8 cellular contexts compared by ENCODE assay signal in genomic region chr6:3208096-3208774, GRCh38. TPM values are rescaled to one million over a fixed set of nuclear protein-coding genes. Genes with fewer than 3 reads are reported as not detected.
DNase-seq lines count a peak whose midpoint lies in the region; ATAC-seq, FAIRE-seq and TF ChIP-seq lines count a peak whose summit lies in the region.

No MANE protein-coding gene starts in this region.

- TF ChIP-seq CTCF in sigmoid colon (IDR thresholded peaks at IDR 0.05) = no peak

- H3K27ac ChIP-seq in GM23248 = peak overlapping the region; percentile 97
- peak overlapping the region; percentile 63 for H3K27ac ChIP-seq in epithelial cell of prostate
- peak overlapping the region; percentile 7 to 76 (median 28) for H3K27ac ChIP-seq in sigmoid colon

- intact Hi-C loops in sigmoid colon (cut with DNase I) = loop anchor here (5.0 kb wide), 1 partner anchor 46 kb away; no protein-coding TSS in a partner anchor

- peaks cover 28% of the 10 kb centered on the region for H3F3A ChIP-seq in GM23248 (ENCODE audit: insufficient read depth)

- H3K36me3 ChIP-seq in GM23248 (ENCODE audit: low read depth) = no peaks in the 10 kb centered on the region
- H3K36me3 ChIP-seq in sigmoid colon = no peaks in the 10 kb centered on the region

- ATAC-seq in HG02763 (IDR thresholded peaks at IDR 0.05; ENCODE audit: unreplicated experiment) = no peak

- H3K27me3 ChIP-seq in GM23248 (replicated peaks; ENCODE audit: insufficient read depth) (no peaks in the 10 kb centered on the region), sigmoid colon (no peaks in the 10 kb centered on the region)

- WGBS in GM23248 (ENCODE audit: low coverage in 1 of 2, low lambda C conversion rate in 2 of 2, missing lambda C conversion rate in 2 of 2), 2 experiments = 2 to 3% methylated on average over 14 of the region's 14 CpGs
- WGBS in sigmoid colon, 2 donors = 82 to 89% methylated on average over 14 of the region's 14 CpGs

- no peak for TF ChIP-seq EP300 in sigmoid colon (IDR thresholded peaks at IDR 0.05)

- H3K9me3 ChIP-seq in GM23248 (ENCODE audit: low read depth) (no peaks in the 10 kb centered on the region), sigmoid colon (no peaks in the 10 kb centered on the region)

- peak overlapping the region; percentile 98 for H3K4me2 ChIP-seq in GM23248 (ENCODE audit: unreplicated experiment)

- no peaks in the 10 kb centered on the region for H3K9me2 ChIP-seq in GM23248 (ENCODE audit: insufficient read depth)

- in situ Hi-C loops in GM23248 (cut with MboI) = no loop called here

- TF ChIP-seq POLR2A in sigmoid colon (IDR thresholded peaks at IDR 0.05) = no peak

- H3K4me1 ChIP-seq in GM23248 (ENCODE audit: insufficient read depth) (peaks cover 47% of the 10 kb centered on the region), sigmoid colon (peaks cover 0 to 29% (median 21%) of the 10 kb centered on the region in 4 donors)

- no peak for FAIRE-seq in RCC 7860 (lab: Jason Lieb, UNC)

- no peaks in the 10 kb centered on the region for H3K79me2 ChIP-seq in GM23248 (ENCODE audit: insufficient read depth)

- H3K4me3 ChIP-seq in GM23248 (peak overlapping the region; percentile 68), sigmoid colon (no peak overlapping the region)

- peak overlapping the region; percentile 92 for H3K9ac ChIP-seq in GM23248

- peak overlapping the region; percentile 16 for H2AFZ ChIP-seq in GM23248

- DNase-seq in GM23248 (peak; percentile 98), RCC 7860 (ENCODE audit: low spot score) (peak; percentile 74), epithelial cell of prostate (ENCODE audit: low read depth, low spot score) (peak; percentile 39), sigmoid colon (no peak), DMS79 treated with DMSO at 0.1 percent for 48 hours (lab: John Stamatoyannopoulos, UW) (no peak)
- no peak for DNase-seq in stimulated activated CD4-positive, alpha-beta T cell treated with anti-CD3 and anti-CD28 coated beads, Interleukin-15, amount 100 ng/mL, for 24 hours
- no peak for DNase-seq in activated CD4-positive, CD25-positive, alpha-beta regulatory T cell treated with anti-CD3 and anti-CD28 coated beads, Interleukin-2, amount 50 U/mL, for 72 hours

- no peaks in the 10 kb centered on the region for H4K20me1 ChIP-seq in GM23248 (ENCODE audit: insufficient read depth)

RNA-seq across cellular contexts. Expression of gene TUBB2B, which starts 19.2 kb away (rescaled TPM):
- total RNA-seq in GM23248 (2014; rRNA removed; shearing (Covaris generic)) = 8.5 and 10.4 TPM in 2 replicates
- polyA plus RNA-seq in GM23248 (2016; fragmentation: Nextera tagmentation; extraction: Ambion mirVana) (8.1 and 9.0 TPM in 2 replicates), sigmoid colon (10 to 100 TPM in 1 of 3 donors, 1 to 10 TPM in 2; 2.3 to 11.2 (median 2.4) TPM)
- total RNA-seq in sigmoid colon = 10 to 100 TPM; 12.7 to 24.9 (median 23.0) TPM

RNA-seq across cellular contexts. Expression of gene PSMG4, which starts 50.5 kb away (rescaled TPM):
- 20.0 and 24.5 TPM in 2 replicates for total RNA-seq in GM23248 (2014; rRNA removed; shearing (Covaris generic))
- polyA plus RNA-seq in GM23248 (2016; fragmentation: Nextera tagmentation; extraction: Ambion mirVana) (46.9 and 47.1 TPM in 2 replicates), sigmoid colon (10 to 100 TPM; 14.6 to 30.1 (median 30.0) TPM)
- 10 to 100 TPM; 26.4 to 39.0 (median 30.6) TPM for total RNA-seq in sigmoid colon

RNA-seq across cellular contexts. Expression of gene TUBB2A, which starts 50.9 kb away (rescaled TPM):
- total RNA-seq in GM23248 (2014; rRNA removed; shearing (Covaris generic)) = 163 and 190 TPM in 2 replicates
- 190 and 195 TPM in 2 replicates for polyA plus RNA-seq in GM23248 (2016; fragmentation: Nextera tagmentation; extraction: Ambion mirVana)
- 100 to 1,000 TPM in 1 of 4 donors, 10 to 100 TPM in 3; 54.5 to 106 (median 97.9) TPM for total RNA-seq in sigmoid colon
- polyA plus RNA-seq in sigmoid colon = 10 to 100 TPM; 41.4 to 50.9 (median 41.8) TPM

Comparison
In these comparisons a context has a peak if more than half of its experiments do, and no peak if none do; other contexts are left out.
1. DNase-seq: peak in GM23248 (single experiment), RCC 7860 (single experiment) and epithelial cell of prostate (single experiment); none in sigmoid colon (single experiment), stimulated activated CD4-positive, alpha-beta T cell treated with anti-CD3 and anti-CD28 coated beads, Interleukin-15, amount 100 ng/mL, for 24 hours (single experiment), DMS79 treated with DMSO at 0.1 percent for 48 hours (single experiment) and activated CD4-positive, CD25-positive, alpha-beta regulatory T cell treated with anti-CD3 and anti-CD28 coated beads, Interleukin-2, amount 50 U/mL, for 72 hours (single experiment).
2. H3K27ac ChIP-seq: peak in every context shown above with its lines; median percentile 97 in GM23248; 63 in epithelial cell of prostate; 28 in sigmoid colon.